In genomic region chr1:204977327-204977726, GRCh38 we compare ENCODE assay signal across 19 cellular contexts.
DNase-seq lines count a peak whose midpoint lies in the region; ATAC-seq, FAIRE-seq and TF ChIP-seq lines count a peak whose summit lies in the region.
"Had no signal": no experiment of that assay in that cellular context is flagged by ENCODE, and none has a peak within 500 bp of the region (broad histone marks: within the 10 kb centered on the region; RNA-seq: fewer than 3 reads in every experiment).

No MANE protein-coding gene starts in this region.

- H3K27me3 Mint-ChIP-seq in activated CD8-positive, alpha-beta T cell treated with anti-CD3 and anti-CD28 coated beads for 36 hours, result peaks cover 7% of the 10 kb centered on the region
- H3K27me3 Mint-ChIP-seq in activated CD8-positive, alpha-beta T cell treated with anti-CD3 and anti-CD28 coated beads, Interleukin-2, amount 10 ng/mL, durations not matched to agents 7 days and 5 days (ENCODE audit: low read depth), result peaks cover 7% of the 10 kb centered on the region

- H3K27ac ChIP-seq in WERI-Rb-1 (no peak overlapping the region), trophoblast cell (ENCODE audit: low read depth, low read length) (no peak overlapping the region), heart right ventricle (no peak overlapping the region)
- H3K27ac ChIP-seq: C4-2B, KMS-11 had no signal

- H3K36me3 ChIP-seq in WERI-Rb-1 (peaks cover 76% of the 10 kb centered on the region), trophoblast cell (ENCODE audit: control insufficient read depth in 1 of 2, insufficient read depth in 2 of 2, low read length in 2 of 2) (no peaks in the 10 kb centered on the region), heart right ventricle (peaks cover 0 to 67% (median 0%) of the 10 kb centered on the region in 9 donors)

- H3K4me1 Mint-ChIP-seq in activated CD8-positive, alpha-beta T cell treated with anti-CD3 and anti-CD28 coated beads for 36 hours (ENCODE audit: low read depth), result peaks cover 1% of the 10 kb centered on the region
- peaks cover 8% of the 10 kb centered on the region for H3K4me1 Mint-ChIP-seq in activated CD8-positive, alpha-beta T cell treated with anti-CD3 and anti-CD28 coated beads, Interleukin-2, amount 10 ng/mL, durations not matched to agents 7 days and 5 days (ENCODE audit: low read depth)

- H3K27me3 ChIP-seq in WERI-Rb-1 (ENCODE audit: insufficient read depth, low read depth, severe bottlenecking) (no peaks in the 10 kb centered on the region), trophoblast cell (ENCODE audit: insufficient read depth, low read length) (no peaks in the 10 kb centered on the region), heart right ventricle (peaks cover 0 to 10% (median 0%) of the 10 kb centered on the region in 7 donors)

- no peak overlapping the region for H2AFZ ChIP-seq in trophoblast cell (ENCODE audit: insufficient read depth, low read length, poor library complexity)

- no peak overlapping the region for H2BK120ac ChIP-seq in trophoblast cell (ENCODE audit: insufficient read depth, low read length, poor library complexity)

- H2AK5ac ChIP-seq in trophoblast cell (ENCODE audit: low read length), result no peak overlapping the region

- no peak overlapping the region for H3K27ac Mint-ChIP-seq in activated CD8-positive, alpha-beta T cell treated with anti-CD3 and anti-CD28 coated beads for 36 hours
- no peak overlapping the region for H3K27ac Mint-ChIP-seq in activated CD8-positive, alpha-beta T cell treated with anti-CD3 and anti-CD28 coated beads, Interleukin-2, amount 10 ng/mL, durations not matched to agents 7 days and 5 days

- H3K9me3 Mint-ChIP-seq in activated CD8-positive, alpha-beta T cell treated with anti-CD3 and anti-CD28 coated beads for 36 hours, result no peaks in the 10 kb centered on the region
- H3K9me3 Mint-ChIP-seq in activated CD8-positive, alpha-beta T cell treated with anti-CD3 and anti-CD28 coated beads, Interleukin-2, amount 10 ng/mL, durations not matched to agents 7 days and 5 days (ENCODE audit: insufficient read depth), result no peaks in the 10 kb centered on the region

- peak; percentile 65 for ATAC-seq in activated CD8-positive, alpha-beta T cell treated with anti-CD3 and anti-CD28 coated beads for 36 hours
- no peak for ATAC-seq in activated CD8-positive, alpha-beta T cell treated with anti-CD3 and anti-CD28 coated beads, Interleukin-2, amount 10 ng/mL, durations not matched to agents 7 days and 5 days
- ATAC-seq in heart right ventricle (no peak), GM18858 (IDR thresholded peaks at IDR 0.05; ENCODE audit: unreplicated experiment) (no peak), GM21447 (IDR thresholded peaks at IDR 0.05; ENCODE audit: unreplicated experiment) (no peak)
- ATAC-seq: Panc1 had no signal

- no peaks in the 10 kb centered on the region for H3K79me2 ChIP-seq in trophoblast cell (ENCODE audit: control insufficient read depth, insufficient read depth, low read length, poor library complexity)

- intact Hi-C loops in activated CD8-positive, alpha-beta T cell treated with anti-CD3 and anti-CD28 coated beads for 36 hours (cut with micrococcal nuclease), result loop anchor here (5.0 kb wide), 1 partner anchor 280 kb away; no protein-coding TSS in a partner anchor
- intact Hi-C loops in heart right ventricle (cut with DNase I), result loop anchor here in 4 of 10 donors (5.0 to 10.0 kb wide), 6 partner anchors 80 to 280 kb away; no protein-coding TSS in a partner anchor

- peak; percentile 92 for FAIRE-seq in GM12892 (lab: Jason Lieb, UNC)
- FAIRE-seq: A204.1, H1 had no signal

- H3K9me3 ChIP-seq in WERI-Rb-1 (ENCODE audit: severe bottlenecking), result no peaks in the 10 kb centered on the region
- H3K9me3 ChIP-seq in trophoblast cell (ENCODE audit: insufficient read depth, low read depth, low read length), result peaks cover 3% of the 10 kb centered on the region
- H3K9me3 ChIP-seq in heart right ventricle, result no peaks in the 10 kb centered on the region

- no peak overlapping the region for H3K4me3 Mint-ChIP-seq in activated CD8-positive, alpha-beta T cell treated with anti-CD3 and anti-CD28 coated beads for 36 hours
- no peak overlapping the region for H3K4me3 Mint-ChIP-seq in activated CD8-positive, alpha-beta T cell treated with anti-CD3 and anti-CD28 coated beads, Interleukin-2, amount 10 ng/mL, durations not matched to agents 7 days and 5 days

- H4K8ac ChIP-seq in trophoblast cell (ENCODE audit: low read depth, low read length), result no peak overlapping the region

- no peak overlapping the region for H3K4ac ChIP-seq in trophoblast cell (ENCODE audit: low read depth, low read length)

- no peak overlapping the region for H3K18ac ChIP-seq in trophoblast cell (ENCODE audit: low read length)

- TF ChIP-seq CTCF in activated CD8-positive, alpha-beta T cell treated with anti-CD3 and anti-CD28 coated beads for 36 hours (IDR thresholded peaks at IDR 0.05), result no peak
- no peak for TF ChIP-seq CTCF in WERI-Rb-1 (IDR thresholded peaks at IDR 0.05; ENCODE audit: low read depth, low read length)
- TF ChIP-seq CTCF in heart right ventricle (IDR thresholded peaks at IDR 0.05), result no peak

- H4K91ac ChIP-seq in trophoblast cell (ENCODE audit: low read depth, low read length), result no peak overlapping the region

- peak; percentile 36 for DNase-seq in activated CD8-positive, alpha-beta T cell treated with anti-CD3 and anti-CD28 coated beads for 36 hours
- no peak for DNase-seq in activated CD8-positive, alpha-beta T cell treated with anti-CD3 and anti-CD28 coated beads, Interleukin-2, amount 10 ng/mL, durations not matched to agents 7 days and 5 days
- DNase-seq in GM12892 (ENCODE audit: insufficient read length) (peak; percentile 50), WERI-Rb-1 (peak; percentile 12), trophoblast cell (peak in 1 of 2 donors; percentile 2), heart right ventricle (no peak)
- DNase-seq: COR-L47, DMS153, NCI-H1092, NCI-H1694, NCI-H2227 treated with DMSO at 0.1 percent for 48 hours, NCI-H524 had no signal

- H3K36me3 Mint-ChIP-seq in activated CD8-positive, alpha-beta T cell treated with anti-CD3 and anti-CD28 coated beads for 36 hours (ENCODE audit: low read depth), result no peaks in the 10 kb centered on the region
- H3K36me3 Mint-ChIP-seq in activated CD8-positive, alpha-beta T cell treated with anti-CD3 and anti-CD28 coated beads, Interleukin-2, amount 10 ng/mL, durations not matched to agents 7 days and 5 days (ENCODE audit: low read depth), result no peaks in the 10 kb centered on the region

- CTCF ChIA-PET in activated CD8-positive, alpha-beta T cell treated with anti-CD3 and anti-CD28 coated beads for 36 hours (lab: Charles Lee), result interaction anchor here (1.4 to 6.7 kb wide), 7 partner anchors 10 to 279 kb away, joined by 3 to 71 read pairs (median 8); partner anchors contain the start of gene RBBP5
- CTCF ChIA-PET in activated CD8-positive, alpha-beta T cell treated with anti-CD3 and anti-CD28 coated beads, Interleukin-2, amount 10 ng/mL, durations not matched to agents 7 days and 5 days (lab: Charles Lee), result interaction anchor here (1.2 to 6.9 kb wide), 5 partner anchors 11 to 164 kb away, joined by 3 to 76 read pairs (median 7); no protein-coding TSS in a partner anchor

- H2BK12ac ChIP-seq in trophoblast cell (ENCODE audit: low read length), result no peak overlapping the region

- POLR2A ChIA-PET in activated CD8-positive, alpha-beta T cell treated with anti-CD3 and anti-CD28 coated beads for 36 hours (lab: Charles Lee), result no interaction called here
- POLR2A ChIA-PET in activated CD8-positive, alpha-beta T cell treated with anti-CD3 and anti-CD28 coated beads, Interleukin-2, amount 10 ng/mL, durations not matched to agents 7 days and 5 days (lab: Charles Lee), result no interaction called here

- no CpG with 5 or more reads among the region's 8 CpGs for WGBS in trophoblast cell (ENCODE audit: extremely low coverage, insufficient coverage, insufficient read length)
- whole genome bisulfite sequencing in heart right ventricle, 2 donors, result 80 to 87% methylated on average over 8 of the region's 8 CpGs

- H3K4me1 ChIP-seq in trophoblast cell (ENCODE audit: control insufficient read depth in 1 of 2, insufficient read depth in 2 of 2, low read length in 2 of 2), result no peaks in the 10 kb centered on the region
- peaks cover 0 to 29% (median 0%) of the 10 kb centered on the region in 9 donors for H3K4me1 ChIP-seq in heart right ventricle

- no peak overlapping the region for H3K9ac ChIP-seq in trophoblast cell (ENCODE audit: low read length)
- H3K9ac ChIP-seq: KMS-11 had no signal

- H3K79me1 ChIP-seq in trophoblast cell (ENCODE audit: low read length), result no peaks in the 10 kb centered on the region

- H3K4me3 ChIP-seq in WERI-Rb-1 (ENCODE audit: low read depth, low read length) (no peak overlapping the region), trophoblast cell (ENCODE audit: low read depth, low read length) (peak overlapping the region; percentile 21), heart right ventricle (no peak overlapping the region)

- H3K4me2 ChIP-seq in trophoblast cell (ENCODE audit: low read length), result no peak overlapping the region
- H3K4me2 ChIP-seq: KMS-11 had no signal

- no peak overlapping the region for H3K14ac ChIP-seq in trophoblast cell (ENCODE audit: low read length)

- H4K12ac ChIP-seq in trophoblast cell (ENCODE audit: low read depth, low read length), result no peak overlapping the region

- no peak overlapping the region for H3K23ac ChIP-seq in trophoblast cell (ENCODE audit: low read length)

- no peak overlapping the region for H2BK5ac ChIP-seq in trophoblast cell (ENCODE audit: low read depth, low read length, poor library complexity)

- no peak for TF ChIP-seq POLR2A in GM12892 (IDR thresholded peaks at IDR 0.05; ENCODE audit: low read depth, low read length)

Comparison
In these comparisons a context has a peak if more than half of its experiments do, and no peak if none do; other contexts are left out.
1. DNase-seq: peak in activated CD8-positive, alpha-beta T cell treated with anti-CD3 and anti-CD28 coated beads for 36 hours (single experiment), GM12892 (single experiment) and WERI-Rb-1 (single experiment); none in activated CD8-positive, alpha-beta T cell treated with anti-CD3 and anti-CD28 coated beads, Interleukin-2, amount 10 ng/mL, durations not matched to agents 7 days and 5 days (single experiment) and heart right ventricle (0 of 2).